21 cellular contexts compared by ENCODE assay signal in genomic region chr19:51387924-51388389, GRCh38. TPM values are rescaled to one million over a fixed set of nuclear protein-coding genes. Genes with fewer than 3 reads are reported as not detected.
DNase-seq lines count a peak whose midpoint lies in the region; ATAC-seq and TF ChIP-seq lines count a peak whose summit lies in the region.
"Had no signal": no experiment of that assay in that cellular context is flagged by ENCODE, and none has a peak within 500 bp of the region (broad histone marks: within the 10 kb centered on the region; RNA-seq: fewer than 3 reads in every experiment).

Gene LIM2, minus strand, starts transcription at chr19:51387974. Its CDS starts 531 bp downstream, at chr19:51387443.

- no peak within 1 kb of the TSS for H3K4me3 Mint-ChIP-seq in activated CD4-positive, alpha-beta T cell treated with anti-CD3 and anti-CD28 coated beads, Interleukin-2, amount 10 ng/mL, durations not matched to agents 7 days and 5 days
- H3K4me3 Mint-ChIP-seq in activated CD8-positive, alpha-beta T cell treated with anti-CD3 and anti-CD28 coated beads for 36 hours: peak within 1 kb of the TSS; percentile 44
- peak within 1 kb of the TSS; percentile 20 for H3K4me3 Mint-ChIP-seq in glutamatergic neuron (ENCODE audit: unreplicated experiment)
- H3K4me3 Mint-ChIP-seq: memory B cell had no signal

- no peaks in the 10 kb centered on the region for H3K9me3 Mint-ChIP-seq in activated CD4-positive, alpha-beta T cell treated with anti-CD3 and anti-CD28 coated beads, Interleukin-2, amount 10 ng/mL, durations not matched to agents 7 days and 5 days
- H3K9me3 Mint-ChIP-seq in activated CD8-positive, alpha-beta T cell treated with anti-CD3 and anti-CD28 coated beads for 36 hours: peaks cover 1% of the 10 kb centered on the region
- peaks cover 2% of the 10 kb centered on the region for H3K9me3 Mint-ChIP-seq in glutamatergic neuron (ENCODE audit: unreplicated experiment)
- H3K9me3 Mint-ChIP-seq: memory B cell, naive B cell had no signal

- H3K27ac Mint-ChIP-seq in activated CD4-positive, alpha-beta T cell treated with anti-CD3 and anti-CD28 coated beads, Interleukin-2, amount 10 ng/mL, durations not matched to agents 7 days and 5 days: peak within 1 kb of the TSS; percentile 33
- H3K27ac Mint-ChIP-seq in activated CD8-positive, alpha-beta T cell treated with anti-CD3 and anti-CD28 coated beads for 36 hours: peak within 1 kb of the TSS; percentile 60
- no peak within 1 kb of the TSS for H3K27ac Mint-ChIP-seq in glutamatergic neuron (ENCODE audit: unreplicated experiment)
- H3K27ac Mint-ChIP-seq: memory B cell had no signal

- H3K36me3 ChIP-seq in spleen (no peaks in the 10 kb centered on the region), ascending aorta (no peaks in the 10 kb centered on the region)
- H3K36me3 ChIP-seq: suprapubic skin had no signal

- TF ChIP-seq POLR2A in spleen (IDR thresholded peaks at IDR 0.05): no peak

- no peaks in the 10 kb centered on the region for H3K27me3 Mint-ChIP-seq in activated CD4-positive, alpha-beta T cell treated with anti-CD3 and anti-CD28 coated beads, Interleukin-2, amount 10 ng/mL, durations not matched to agents 7 days and 5 days
- H3K27me3 Mint-ChIP-seq in activated CD8-positive, alpha-beta T cell treated with anti-CD3 and anti-CD28 coated beads for 36 hours: no peaks in the 10 kb centered on the region
- H3K27me3 Mint-ChIP-seq in glutamatergic neuron (ENCODE audit: unreplicated experiment): peaks cover 1% of the 10 kb centered on the region

- ATAC-seq in activated CD8-positive, alpha-beta T cell treated with anti-CD3 and anti-CD28 coated beads for 36 hours: peak; percentile 18
- ATAC-seq: psoas muscle had no signal

- H3K4me1 ChIP-seq in spleen (peaks cover 0 to 16% (median under 1%) of the 10 kb centered on the region in 6 donors), ascending aorta (no peaks in the 10 kb centered on the region)
- H3K4me1 ChIP-seq: psoas muscle, suprapubic skin had no signal

- no peaks in the 10 kb centered on the region for H3K36me3 Mint-ChIP-seq in activated CD4-positive, alpha-beta T cell treated with anti-CD3 and anti-CD28 coated beads, Interleukin-2, amount 10 ng/mL, durations not matched to agents 7 days and 5 days (ENCODE audit: low read depth)
- H3K36me3 Mint-ChIP-seq in activated CD8-positive, alpha-beta T cell treated with anti-CD3 and anti-CD28 coated beads for 36 hours (ENCODE audit: low read depth): peaks cover 1% of the 10 kb centered on the region
- no peaks in the 10 kb centered on the region for H3K36me3 Mint-ChIP-seq in glutamatergic neuron (ENCODE audit: unreplicated experiment)
- H3K36me3 Mint-ChIP-seq: memory B cell, naive B cell had no signal

- DNase-seq in activated CD4-positive, alpha-beta T cell treated with anti-CD3 and anti-CD28 coated beads, Interleukin-2, amount 10 ng/mL, durations not matched to agents 7 days and 5 days: no peak
- no peak for DNase-seq in activated CD4-positive, alpha-beta T cell treated with anti-CD3 and anti-CD28 coated beads, Interleukin-2, amount 50 U/mL, for 1 hour
- peak; percentile 54 for DNase-seq in activated CD8-positive, alpha-beta T cell treated with anti-CD3 and anti-CD28 coated beads for 36 hours
- no peak for DNase-seq in glutamatergic neuron
- peak; percentile 56 for DNase-seq in spleen
- no peak for DNase-seq in SW 1271 (lab: John Stamatoyannopoulos, UW)
- DNase-seq in ascending aorta (ENCODE audit: low spot score in 2 of 2): no peak
- DNase-seq in NCI-H526 treated with DMSO at 0.1 percent for 48 hours (lab: John Stamatoyannopoulos, UW): no peak
- DNase-seq: DMS 273 treated with DMSO at 0.1 percent for 48 hours; naive B cell; NCI-H1417 treated with DMSO at 0.1 percent for 48 hours; NCI-H524 treated with DMSO at 0.1 percent for 48 hours; psoas muscle; Right ventricle myocardium superior; stimulated activated CD4-positive, alpha-beta T cell treated with anti-CD3 and anti-CD28 coated beads, Interleukin-4, amount 100 ng/mL, for 1 hour had no signal

- peaks cover 18% of the 10 kb centered on the region for H3K4me1 Mint-ChIP-seq in activated CD4-positive, alpha-beta T cell treated with anti-CD3 and anti-CD28 coated beads, Interleukin-2, amount 10 ng/mL, durations not matched to agents 7 days and 5 days
- peaks cover 28% of the 10 kb centered on the region for H3K4me1 Mint-ChIP-seq in activated CD8-positive, alpha-beta T cell treated with anti-CD3 and anti-CD28 coated beads for 36 hours (ENCODE audit: low read depth)
- H3K4me1 Mint-ChIP-seq in glutamatergic neuron (ENCODE audit: low read depth, unreplicated experiment): no peaks in the 10 kb centered on the region

- 62 to 90% (median 84%) methylated on average over 6 to 15 of the region's 15 CpGs for WGBS in spleen, 5 donors

- H3K9me3 ChIP-seq in spleen: no peaks in the 10 kb centered on the region
- no peaks in the 10 kb centered on the region for H3K9me3 ChIP-seq in ascending aorta
- H3K9me3 ChIP-seq: psoas muscle, suprapubic skin had no signal

- CTCF ChIA-PET in activated CD4-positive, alpha-beta T cell treated with anti-CD3 and anti-CD28 coated beads, Interleukin-2, amount 10 ng/mL, durations not matched to agents 7 days and 5 days (lab: Charles Lee): interaction anchor here (2.1 kb wide), 1 partner anchor 10 kb away, joined by 14 read pairs; no protein-coding TSS in a partner anchor
- CTCF ChIA-PET in activated CD8-positive, alpha-beta T cell treated with anti-CD3 and anti-CD28 coated beads for 36 hours (lab: Charles Lee): interaction anchor here (1.2 to 1.3 kb wide), 2 partner anchors 10 to 28 kb away, joined by 3 to 4 read pairs; no protein-coding TSS in a partner anchor

- TF ChIP-seq CTCF in activated CD8-positive, alpha-beta T cell treated with anti-CD3 and anti-CD28 coated beads for 36 hours (IDR thresholded peaks at IDR 0.05): no peak
- TF ChIP-seq CTCF in glutamatergic neuron (IDR thresholded peaks at IDR 0.05; ENCODE audit: partially characterized antibody, unreplicated experiment) (no peak), spleen (IDR thresholded peaks at IDR 0.05 in 8 of 11, conservative IDR thresholded peaks at IDR 0.05 in 3 of 11) (no peak), ascending aorta (IDR thresholded peaks at IDR 0.05) (no peak)

- POLR2A ChIA-PET in activated CD4-positive, alpha-beta T cell treated with anti-CD3 and anti-CD28 coated beads, Interleukin-2, amount 10 ng/mL, durations not matched to agents 7 days and 5 days (lab: Charles Lee): no interaction called here
- POLR2A ChIA-PET in activated CD8-positive, alpha-beta T cell treated with anti-CD3 and anti-CD28 coated beads for 36 hours (lab: Charles Lee): interaction anchor here (0.7 to 3.0 kb wide), 3 partner anchors 9 to 36 kb away, joined by 3 to 15 read pairs (median 8); partner anchors contain the start of gene NKG7

- peaks cover 0 to 4% (median 0%) of the 10 kb centered on the region in 7 donors for H3K27me3 ChIP-seq in spleen (replicated peaks in 1 of 7)
- no peaks in the 10 kb centered on the region for H3K27me3 ChIP-seq in ascending aorta
- H3K27me3 ChIP-seq: suprapubic skin had no signal

- intact Hi-C loops in activated CD8-positive, alpha-beta T cell treated with anti-CD3 and anti-CD28 coated beads for 36 hours (cut with micrococcal nuclease): no loop called here
- intact Hi-C loops in spleen (cut with DNase I; ENCODE audit: low total_unique reads): no loop called here
- intact Hi-C loops in ascending aorta (cut with DNase I): no loop called here

- H3K27ac ChIP-seq in spleen (peak within 1 kb of the TSS in 5 of 8 donors; percentile 28 to 86 (median 62)), ascending aorta (no peak within 1 kb of the TSS)
- H3K27ac ChIP-seq: C4-2B, psoas muscle, suprapubic skin had no signal

- H3K4me3 ChIP-seq in spleen: peak within 1 kb of the TSS in 1 of 8 donors; percentile 53
- H3K4me3 ChIP-seq in ascending aorta: no peak within 1 kb of the TSS
- H3K4me3 ChIP-seq: psoas muscle, skin epidermis, suprapubic skin had no signal

RNA-seq across cellular contexts. Expression of gene LIM2, which starts in this region (rescaled TPM):
- total RNA-seq in activated CD4-positive, alpha-beta T cell treated with anti-CD3 and anti-CD28 coated beads, Interleukin-2, amount 10 ng/mL, durations not matched to agents 7 days and 5 days: not detected
- 1 to 10 TPM; 1.4 to 2.6 TPM for total RNA-seq in activated CD8-positive, alpha-beta T cell treated with anti-CD3 and anti-CD28 coated beads for 36 hours
- not detected for total RNA-seq in glutamatergic neuron (ENCODE audit: unreplicated experiment)
- total RNA-seq in spleen: not detected
- polyA plus RNA-seq in spleen: not detected
- total RNA-seq in ascending aorta: not detected
- total RNA-seq: A673, psoas muscle, Right ventricle myocardium superior, suprapubic skin had no signal
- polyA plus RNA-seq: keratinocyte, psoas muscle had no signal

Comparison
In these comparisons a context has a peak if more than half of its experiments do, and no peak if none do; other contexts are left out.
1. Peak in DNase-seq and H3K27ac ChIP-seq in spleen; RNA of the gene not detected or under 1 TPM.